Comparison of ENCODE assay signal across 8 cellular contexts in the genomic region with DNA sequence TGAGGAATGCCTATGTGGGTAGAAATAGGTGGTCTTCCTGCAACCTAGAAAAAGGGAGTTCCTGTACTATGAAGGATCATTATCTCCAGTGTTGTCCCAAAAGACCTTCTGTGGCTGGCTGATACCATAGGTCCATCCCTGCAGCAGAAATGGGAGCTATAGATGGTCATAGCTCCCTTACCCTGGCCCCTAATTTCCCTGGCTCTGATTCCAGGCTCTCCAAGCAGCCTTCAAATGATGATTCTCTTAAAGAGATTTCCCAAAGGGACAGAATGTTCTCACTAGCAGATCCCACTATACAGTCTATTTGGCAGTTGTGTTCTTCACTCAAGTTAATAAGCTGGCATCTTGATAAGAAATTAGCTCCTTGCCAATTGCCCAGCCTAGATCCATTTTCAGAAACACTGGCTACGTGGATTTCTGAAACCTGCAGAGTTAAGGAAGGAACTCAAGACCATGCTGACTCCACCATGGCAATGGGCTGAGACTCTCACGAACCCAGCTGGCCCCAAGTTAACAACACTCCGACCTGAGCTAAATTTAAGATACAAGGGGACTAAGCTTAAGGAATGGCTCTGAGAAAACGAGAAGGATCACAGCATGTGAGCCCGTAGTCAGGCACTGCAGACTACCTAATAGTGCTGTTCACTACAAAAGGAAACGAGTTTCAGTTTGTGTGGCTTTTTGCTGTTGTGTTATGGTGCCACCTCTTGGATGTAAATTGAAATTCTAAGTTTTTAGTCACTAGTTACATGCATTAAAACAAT. TPM values are rescaled to one million over a fixed set of nuclear protein-coding genes. Genes with fewer than 3 reads are reported as not detected.
DNase-seq lines count a peak whose midpoint lies in the region; ATAC-seq and TF ChIP-seq lines count a peak whose summit lies in the region.

No MANE protein-coding gene starts in this region.

- TF ChIP-seq CTCF in right atrium auricular region (IDR thresholded peaks at IDR 0.05) (peak in 1 of 2 donors; percentile 67), WI38 (IDR thresholded peaks at IDR 0.05; ENCODE audit: low read depth, low read length) (peak; percentile 28; the same call in 1 of the 2 replicates)

- no peaks in the 10 kb centered on the region for H3K27me3 ChIP-seq in right atrium auricular region
- H3K27me3 ChIP-seq in muscle layer of duodenum (ENCODE audit: low read depth, low read length): no peaks in the 10 kb centered on the region

- H3K36me3 ChIP-seq in right atrium auricular region (no peaks in the 10 kb centered on the region), muscle layer of duodenum (ENCODE audit: control insufficient read depth in 1 of 2, insufficient read depth in 2 of 2, low read length in 2 of 2) (peaks cover 4 to 5% of the 10 kb centered on the region in 2 donors)

- no peak for DNase-seq in Right ventricle myocardium inferior (ENCODE audit: missing footprints)
- no peak for DNase-seq in right atrium auricular region (ENCODE audit: low spot score)
- DNase-seq in HCEC 1CT: peak; percentile 54
- peak; percentile 35 for DNase-seq in NCI-H146 (lab: John Stamatoyannopoulos, UW)
- DNase-seq in epidermal melanocyte (ENCODE audit: insufficient read length, low spot score): peak; percentile 74
- no peak for DNase-seq in posterior cingulate gyrus

- peak; percentile 76 for ATAC-seq in Right ventricle myocardium inferior

- H3K4me1 ChIP-seq in right atrium auricular region: peaks cover 0 to 7% of the 10 kb centered on the region in 2 donors
- peaks cover 5 to 8% of the 10 kb centered on the region in 2 donors for H3K4me1 ChIP-seq in muscle layer of duodenum (ENCODE audit: control insufficient read depth in 1 of 2, insufficient read depth in 2 of 2, low read length in 2 of 2)

- H3K27ac ChIP-seq in right atrium auricular region: peak overlapping the region in 1 of 2 donors; percentile 12
- H3K27ac ChIP-seq in muscle layer of duodenum (ENCODE audit: low read length): no peak overlapping the region

- intact Hi-C loops in Right ventricle myocardium inferior (cut with DNase I) (loop anchor here (2.0 kb wide), 1 partner anchor 149 kb away; no protein-coding TSS in a partner anchor), posterior cingulate gyrus (cut with DNase I) (loop anchor here (10.0 kb wide), 1 partner anchor 155 kb away; no protein-coding TSS in a partner anchor)

- peak overlapping the region in 1 of 2 donors; percentile 21 for H3K4me3 ChIP-seq in right atrium auricular region
- peak overlapping the region; percentile 46 for H3K4me3 ChIP-seq in WI38 (ENCODE audit: low read depth, low read length)
- peak overlapping the region; percentile 45 to 50 for H3K4me3 ChIP-seq in muscle layer of duodenum (ENCODE audit: low read depth in 1 of 2, low read length in 2 of 2)

- H3K9me3 ChIP-seq in right atrium auricular region: no peaks in the 10 kb centered on the region
- H3K9me3 ChIP-seq in muscle layer of duodenum (ENCODE audit: control insufficient read depth in 1 of 2, low read length in 2 of 2): no peaks in the 10 kb centered on the region

RNA-seq across cellular contexts. Expression of gene C15orf40, which starts 11.4 kb away (rescaled TPM):
- total RNA-seq in Right ventricle myocardium inferior: 11.1 TPM
- 1 to 10 TPM; 5.9 to 9.4 TPM for total RNA-seq in right atrium auricular region

RNA-seq across cellular contexts. Expression of gene RAMAC, which starts 14.1 kb away (rescaled TPM):
- total RNA-seq in Right ventricle myocardium inferior: 12.8 TPM
- 10 to 100 TPM; 13.0 to 13.9 TPM for total RNA-seq in right atrium auricular region

RNA-seq across cellular contexts. Expression of gene HOMER2, which starts 47.6 kb away (rescaled TPM):
- total RNA-seq in Right ventricle myocardium inferior (53.7 TPM), right atrium auricular region (10 to 100 TPM; 18.3 to 24.8 TPM)

Comparison
In these comparisons a context has a peak if more than half of its experiments do, and no peak if none do; other contexts are left out.
1. DNase-seq: peak in HCEC 1CT (single experiment), NCI-H146 (single experiment) and epidermal melanocyte (single experiment); none in Right ventricle myocardium inferior (single experiment), right atrium auricular region (single experiment) and posterior cingulate gyrus (0 of 10).